In genomic region chr19:16197622-16198362, GRCh38 we compare ENCODE assay signal across 8 cellular contexts.
DNase-seq lines count a peak whose midpoint lies in the region; ATAC-seq lines count a peak whose summit lies in the region.

Gene AP1M1, plus strand, starts transcription at chr19:16197911. Its CDS starts 116 bp downstream, at chr19:16198027.

- no peaks in the 10 kb centered on the region for H3K27me3 ChIP-seq in layer of hippocampus (ENCODE audit: control insufficient read depth, insufficient read depth, low read length)

- ATAC-seq in HG03442 (IDR thresholded peaks at IDR 0.05; ENCODE audit: unreplicated experiment) = peak; percentile 85

- peak within 1 kb of the TSS; percentile 96 for H3K27ac ChIP-seq in cingulate gyrus (ENCODE audit: low read depth, low read length)
- peak within 1 kb of the TSS; percentile 89 for H3K27ac ChIP-seq in layer of hippocampus (ENCODE audit: low read depth, low read length)

- peak; percentile 98 for DNase-seq in Ammon's horn (ENCODE audit: low spot score)
- peak; percentile 98 for DNase-seq in GM19238 (ENCODE audit: insufficient read length, low spot score)
- peak; percentile 98 to 99 for DNase-seq in NCI-H524 (lab: John Stamatoyannopoulos, UW)
- DNase-seq in activated CD4-positive, alpha-beta T cell treated with anti-CD3 and anti-CD28 coated beads for 4 hours = peak; percentile 96 to 98
- peak; percentile 96 to 98 for DNase-seq in stimulated activated CD4-positive, alpha-beta T cell treated with anti-CD3 and anti-CD28 coated beads, Interleukin-1b, Interleukin-23, amount 100 ng/mL, for 4 hours (ENCODE audit: low read depth in 2 of 2)

Comparison
In these comparisons a context has a peak if more than half of its experiments do, and no peak if none do; other contexts are left out.
1. Peak in every context shown above with its lines: DNase-seq, ATAC-seq and H3K27ac ChIP-seq.